21 cellular contexts compared by ENCODE assay signal in the genomic region with DNA sequence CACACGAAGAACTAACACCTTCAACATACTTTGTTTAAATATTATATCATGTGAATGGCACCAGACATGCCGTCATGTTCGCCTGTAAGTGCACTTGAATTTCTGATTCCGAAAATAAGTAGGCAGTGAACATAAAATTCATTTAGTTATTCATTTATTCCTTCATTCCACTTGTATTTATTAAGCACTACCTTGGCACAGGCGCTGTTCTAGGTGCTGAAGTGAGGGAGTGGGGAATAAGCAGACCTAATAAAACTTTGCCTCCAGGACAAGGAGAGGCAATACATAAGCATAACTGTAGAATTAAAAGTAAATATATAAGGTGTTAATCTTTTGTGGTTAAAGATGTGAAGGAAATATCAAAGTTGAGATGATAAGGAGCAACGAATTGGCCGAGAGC.
DNase-seq lines count a peak whose midpoint lies in the region; ATAC-seq, FAIRE-seq and TF ChIP-seq lines count a peak whose summit lies in the region.
"Had no signal": no experiment of that assay in that cellular context is flagged by ENCODE, and none has a peak within 500 bp of the region (broad histone marks: within the 10 kb centered on the region; RNA-seq: fewer than 3 reads in every experiment).

No MANE protein-coding gene starts in this region.

- peaks cover 3% of the 10 kb centered on the region for H3K27me3 Mint-ChIP-seq in GM23338 (ENCODE audit: insufficient read depth, low read depth, poor library complexity)
- H3K27me3 Mint-ChIP-seq in endodermal cell (ENCODE audit: insufficient read depth) = peaks cover 7% of the 10 kb centered on the region
- peaks cover 2% of the 10 kb centered on the region for H3K27me3 Mint-ChIP-seq in neural progenitor cell (ENCODE audit: insufficient read depth, low read depth)

- no peak overlapping the region for H3K27ac Mint-ChIP-seq in GM23338
- H3K27ac Mint-ChIP-seq in endodermal cell = no peak overlapping the region
- no peak overlapping the region for H3K27ac Mint-ChIP-seq in neural progenitor cell

- H3K27ac ChIP-seq in GM23338 (ENCODE audit: low read depth) (no peak overlapping the region), endodermal cell (ENCODE audit: low read depth, low read length) (no peak overlapping the region), neural progenitor cell (no peak overlapping the region), colonic mucosa (no peak overlapping the region), kidney (ENCODE audit: low read depth in 2 of 2, low read length in 2 of 2) (no peak overlapping the region)
- H3K27ac ChIP-seq: SK-N-MC had no signal

- no peak for ATAC-seq in GM23338

- H3K4me3 Mint-ChIP-seq in GM23338 (no peak overlapping the region), endodermal cell (no peak overlapping the region), neural progenitor cell (no peak overlapping the region)
- H3K4me3 Mint-ChIP-seq: CD14-positive monocyte had no signal

- H3K4me1 ChIP-seq in GM23338 (ENCODE audit: insufficient read depth) (no peaks in the 10 kb centered on the region), endodermal cell (ENCODE audit: control insufficient read depth, insufficient read depth, low read length) (no peaks in the 10 kb centered on the region), neural progenitor cell (no peaks in the 10 kb centered on the region), colonic mucosa (no peaks in the 10 kb centered on the region), kidney (ENCODE audit: control insufficient read depth in 1 of 2, insufficient read depth in 1 of 2, low read depth in 1 of 2, low read length in 2 of 2) (no peaks in the 10 kb centered on the region)

- DNase-seq in GM23338 (ENCODE audit: low spot score) = peak; percentile 41
- DNase-seq in NB4 (ENCODE audit: low read depth) = peak; percentile 18
- peak; percentile 77 for DNase-seq in endodermal cell
- DNase-seq in neural progenitor cell (ENCODE audit: low spot score) = peak; percentile 58
- no peak for DNase-seq in NCI-H2171 treated with DMSO at 0.1 percent for 48 hours (lab: John Stamatoyannopoulos, UW)
- DNase-seq in colonic mucosa = no peak
- no peak for DNase-seq in kidney
- DNase-seq: GDM1, IMR-90, Kasumi-1, MM.1S, NCI-H1092 treated with DMSO at 0.1 percent for 48 hours, NCI-H146, NCI-H2029 treated with DMSO at 0.1 percent for 48 hours, NCI-H446 treated with DMSO at 0.1 percent for 48 hours, NCI-H69, SHP77, T-helper 1 cell had no signal

- intact Hi-C loops in colonic mucosa (cut with DNase I) (no loop called here), kidney (cut with DNase I) (no loop called here)

- H2AFZ ChIP-seq in GM23338 = no peak overlapping the region
- H2AFZ ChIP-seq in neural progenitor cell (replicated peaks) = no peak overlapping the region

- TF ChIP-seq CTCF in GM23338 (conservative IDR thresholded peaks at IDR 0.05; ENCODE audit: low read depth in 2 of 2) = no peak
- no peak for TF ChIP-seq CTCF in NB4 (IDR thresholded peaks at IDR 0.05; ENCODE audit: low read depth, low read length)
- no peak for TF ChIP-seq CTCF in endodermal cell (conservative IDR thresholded peaks at IDR 0.05)
- TF ChIP-seq CTCF in neural progenitor cell (IDR thresholded peaks at IDR 0.05) = no peak
- no peak for TF ChIP-seq CTCF in colonic mucosa (IDR thresholded peaks at IDR 0.05)
- TF ChIP-seq CTCF in kidney (IDR thresholded peaks at IDR 0.05; ENCODE audit: borderline replicate concordance, extremely low read depth, insufficient read depth) = no peak

- H3K36me3 ChIP-seq in GM23338 (ENCODE audit: insufficient read depth) (no peaks in the 10 kb centered on the region), endodermal cell (ENCODE audit: control insufficient read depth, insufficient read depth, low read length) (no peaks in the 10 kb centered on the region), neural progenitor cell (no peaks in the 10 kb centered on the region), colonic mucosa (no peaks in the 10 kb centered on the region), kidney (ENCODE audit: control insufficient read depth in 1 of 2, insufficient read depth in 2 of 2, low read length in 2 of 2) (no peaks in the 10 kb centered on the region)

- no peak for FAIRE-seq in kidney (lab: Jason Lieb, UNC)
- FAIRE-seq: H1 had no signal

- no peaks in the 10 kb centered on the region for H3K36me3 Mint-ChIP-seq in GM23338 (ENCODE audit: low read depth)
- H3K36me3 Mint-ChIP-seq in endodermal cell (ENCODE audit: low read depth) = no peaks in the 10 kb centered on the region
- H3K36me3 Mint-ChIP-seq in neural progenitor cell = no peaks in the 10 kb centered on the region
- H3K36me3 Mint-ChIP-seq: CD14-positive monocyte had no signal

- no peak overlapping the region for H3K4me2 ChIP-seq in GM23338
- no peak overlapping the region for H3K4me2 ChIP-seq in neural progenitor cell

- H3K79me2 ChIP-seq in GM23338 (replicated peaks; ENCODE audit: insufficient read depth) (no peaks in the 10 kb centered on the region), neural progenitor cell (ENCODE audit: low read depth) (no peaks in the 10 kb centered on the region)

- H3K9me2 ChIP-seq in GM23338 (ENCODE audit: insufficient read depth) = no peaks in the 10 kb centered on the region

- H3K9me3 Mint-ChIP-seq in GM23338 (no peaks in the 10 kb centered on the region; the same call in 2 of the 3 replicates), endodermal cell (no peaks in the 10 kb centered on the region), neural progenitor cell (no peaks in the 10 kb centered on the region)

- no peak overlapping the region for H3K9ac ChIP-seq in endodermal cell (ENCODE audit: extremely low read depth, low read length, poor library complexity, severe bottlenecking)
- H3K9ac ChIP-seq in neural progenitor cell = no peak overlapping the region
- H3K9ac ChIP-seq in colonic mucosa (ENCODE audit: low read depth in 2 of 2, low read length in 2 of 2) = no peak overlapping the region
- H3K9ac ChIP-seq in kidney (ENCODE audit: low read length in 2 of 2) = no peak overlapping the region

- H3K9me3 ChIP-seq in endodermal cell (ENCODE audit: control insufficient read depth, low read length) = no peaks in the 10 kb centered on the region
- no peaks in the 10 kb centered on the region for H3K9me3 ChIP-seq in neural progenitor cell (ENCODE audit: low read depth)
- no peaks in the 10 kb centered on the region for H3K9me3 ChIP-seq in colonic mucosa
- H3K9me3 ChIP-seq in kidney (ENCODE audit: control insufficient read depth in 1 of 2, low read length in 2 of 2) = no peaks in the 10 kb centered on the region

- H3K4me3 ChIP-seq in GM23338 (no peak overlapping the region), NB4 (ENCODE audit: low read depth, low read length) (no peak overlapping the region), endodermal cell (ENCODE audit: low read length) (no peak overlapping the region), neural progenitor cell (no peak overlapping the region), colonic mucosa (no peak overlapping the region), kidney (ENCODE audit: low read length in 2 of 2) (no peak overlapping the region)
- H3K4me3 ChIP-seq: SK-N-MC had no signal

- H3F3A ChIP-seq in GM23338 (replicated peaks; ENCODE audit: low read depth) = no peaks in the 10 kb centered on the region
- H3F3A ChIP-seq in neural progenitor cell (ENCODE audit: low read depth) = no peaks in the 10 kb centered on the region

- TF ChIP-seq POLR2A in NB4 (IDR thresholded peaks at IDR 0.05; ENCODE audit: extremely low read depth, insufficient read length) = no peak

- H3K27me3 ChIP-seq in GM23338 (ENCODE audit: insufficient read depth) = no peaks in the 10 kb centered on the region
- peaks cover 23% of the 10 kb centered on the region for H3K27me3 ChIP-seq in endodermal cell (ENCODE audit: control insufficient read depth, insufficient read depth, low read length, poor library complexity, severe bottlenecking)
- peaks cover 5% of the 10 kb centered on the region for H3K27me3 ChIP-seq in neural progenitor cell
- H3K27me3 ChIP-seq in colonic mucosa = no peaks in the 10 kb centered on the region

- H4K20me1 ChIP-seq in GM23338 (replicated peaks; ENCODE audit: insufficient read depth) (no peaks in the 10 kb centered on the region), neural progenitor cell (ENCODE audit: low read depth) (peaks cover 7% of the 10 kb centered on the region)

- H3K4me1 Mint-ChIP-seq in GM23338 (no peaks in the 10 kb centered on the region), endodermal cell (no peaks in the 10 kb centered on the region), neural progenitor cell (no peaks in the 10 kb centered on the region)
- H3K4me1 Mint-ChIP-seq: CD14-positive monocyte had no signal

- 55 to 66% methylated on average over 4 to 7 of the region's 7 CpGs for WGBS in endodermal cell (ENCODE audit: insufficient coverage in 1 of 2, insufficient read length in 1 of 2), 2 experiments

TF ChIP-seq in GM23338, 12 proteins besides CTCF, POLR2A, EP300 and RAD21:
- TF ChIP-seq, protein P1, sequence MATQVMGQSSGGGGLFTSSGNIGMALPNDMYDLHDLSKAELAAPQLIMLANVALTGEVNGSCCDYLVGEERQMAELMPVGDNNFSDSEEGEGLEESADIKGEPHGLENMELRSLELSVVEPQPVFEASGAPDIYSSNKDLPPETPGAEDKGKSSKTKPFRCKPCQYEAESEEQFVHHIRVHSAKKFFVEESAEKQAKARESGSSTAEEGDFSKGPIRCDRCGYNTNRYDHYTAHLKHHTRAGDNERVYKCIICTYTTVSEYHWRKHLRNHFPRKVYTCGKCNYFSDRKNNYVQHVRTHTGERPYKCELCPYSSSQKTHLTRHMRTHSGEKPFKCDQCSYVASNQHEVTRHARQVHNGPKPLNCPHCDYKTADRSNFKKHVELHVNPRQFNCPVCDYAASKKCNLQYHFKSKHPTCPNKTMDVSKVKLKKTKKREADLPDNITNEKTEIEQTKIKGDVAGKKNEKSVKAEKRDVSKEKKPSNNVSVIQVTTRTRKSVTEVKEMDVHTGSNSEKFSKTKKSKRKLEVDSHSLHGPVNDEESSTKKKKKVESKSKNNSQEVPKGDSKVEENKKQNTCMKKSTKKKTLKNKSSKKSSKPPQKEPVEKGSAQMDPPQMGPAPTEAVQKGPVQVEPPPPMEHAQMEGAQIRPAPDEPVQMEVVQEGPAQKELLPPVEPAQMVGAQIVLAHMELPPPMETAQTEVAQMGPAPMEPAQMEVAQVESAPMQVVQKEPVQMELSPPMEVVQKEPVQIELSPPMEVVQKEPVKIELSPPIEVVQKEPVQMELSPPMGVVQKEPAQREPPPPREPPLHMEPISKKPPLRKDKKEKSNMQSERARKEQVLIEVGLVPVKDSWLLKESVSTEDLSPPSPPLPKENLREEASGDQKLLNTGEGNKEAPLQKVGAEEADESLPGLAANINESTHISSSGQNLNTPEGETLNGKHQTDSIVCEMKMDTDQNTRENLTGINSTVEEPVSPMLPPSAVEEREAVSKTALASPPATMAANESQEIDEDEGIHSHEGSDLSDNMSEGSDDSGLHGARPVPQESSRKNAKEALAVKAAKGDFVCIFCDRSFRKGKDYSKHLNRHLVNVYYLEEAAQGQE (IDR thresholded peaks at IDR 0.05; ENCODE audit: unreplicated experiment) = peak; percentile 74
- TF ChIP-seq STAT1 (IDR thresholded peaks at IDR 0.05; ENCODE audit: unreplicated experiment) (no peak), JUNB (IDR thresholded peaks at IDR 0.05; ENCODE audit: unreplicated experiment) (no peak), EZH2phosphoT487 (IDR thresholded peaks at IDR 0.05; ENCODE audit: unreplicated experiment) (no peak)
TF ChIP-seq in GM23338: peak in this region for 1.

Comparison
In these comparisons a context has a peak if more than half of its experiments do, and no peak if none do; other contexts are left out.
1. DNase-seq: peak in GM23338 (single experiment), NB4 (single experiment), endodermal cell (single experiment) and neural progenitor cell (single experiment); none in NCI-H2171 treated with DMSO at 0.1 percent for 48 hours (single experiment), colonic mucosa (single experiment) and kidney (single experiment).